Comparison of ENCODE assay signal across 22 cellular contexts in genomic region chr12:68007466-68007865, GRCh38. TPM values are rescaled to one million over a fixed set of nuclear protein-coding genes. Genes with fewer than 3 reads are reported as not detected.
A peak's percentile ranks its signal among the peaks of the same experiment; 100 is the strongest.
DNase-seq lines count a peak whose midpoint lies in the region; ATAC-seq and TF ChIP-seq lines count a peak whose summit lies in the region.
"Had no signal": no experiment of that assay in that cellular context is flagged by ENCODE, and none has a peak within 500 bp of the region (broad histone marks: within the 10 kb centered on the region; RNA-seq: fewer than 3 reads in every experiment).

No MANE protein-coding gene starts in this region.

- H3K27ac Mint-ChIP-seq in activated T-cell treated with anti-CD3 and anti-CD28 coated beads, Interleukin-2, amount 50 U/mL, for 72 hours, result peak overlapping the region; percentile 69
- H3K27ac Mint-ChIP-seq in stimulated activated effector memory CD8-positive, alpha-beta T cell treated with anti-CD3 and anti-CD28 coated beads, Interleukin-12 subunit alpha, Interleukin-12 subunit beta, amount 100 ng/mL, for 72 hours, result peak overlapping the region; percentile 5

- H3K4me1 Mint-ChIP-seq in activated T-cell treated with anti-CD3 and anti-CD28 coated beads, Interleukin-2, amount 50 U/mL, for 72 hours (ENCODE audit: low read depth), result peaks cover 12% of the 10 kb centered on the region
- peaks cover 38% of the 10 kb centered on the region for H3K4me1 Mint-ChIP-seq in stimulated activated effector memory CD8-positive, alpha-beta T cell treated with anti-CD3 and anti-CD28 coated beads, Interleukin-12 subunit alpha, Interleukin-12 subunit beta, amount 100 ng/mL, for 72 hours

- no peak for DNase-seq in activated T-cell treated with anti-CD3 and anti-CD28 coated beads, Interleukin-2, amount 50 U/mL, for 72 hours
- DNase-seq in activated T-cell treated with anti-CD3 and anti-CD28 coated beads, Interleukin-2, amount 50 U/mL, for 48 hours, result no peak
- DNase-seq in OCI-M1 (lab: John Stamatoyannopoulos, UW) (peak; percentile 47), fibroblast of the aortic adventitia (ENCODE audit: low read depth) (peak; percentile 30), dermis blood vessel endothelial cell (no peak), ureter (ENCODE audit: low spot score) (no peak), NCI-H1417 (lab: John Stamatoyannopoulos, UW) (no peak)
- no peak for DNase-seq in stimulated activated effector memory CD8-positive, alpha-beta T cell treated with anti-CD3 and anti-CD28 coated beads, Interleukin-12 subunit alpha, Interleukin-12 subunit beta, amount 100 ng/mL, for 72 hours (ENCODE audit: low spot score in 2 of 2)
- DNase-seq: adrenal gland; CD4-positive, alpha-beta memory T cell; esophagus squamous epithelium; islet precursor cell; Kasumi-1; naive thymus-derived CD8-positive, alpha-beta T cell; NCI-H1105 treated with DMSO at 0.1 percent for 48 hours; stimulated activated CD4-positive, alpha-beta T cell treated with anti-CD3 and anti-CD28 coated beads, Interleukin-2, amount 100 ng/mL, for 48 hours; uterus had no signal

- H3K36me3 Mint-ChIP-seq in activated T-cell treated with anti-CD3 and anti-CD28 coated beads, Interleukin-2, amount 50 U/mL, for 72 hours (ENCODE audit: insufficient read depth in 2 of 2), result no peaks in the 10 kb centered on the region
- no peaks in the 10 kb centered on the region for H3K36me3 Mint-ChIP-seq in stimulated activated effector memory CD8-positive, alpha-beta T cell treated with anti-CD3 and anti-CD28 coated beads, Interleukin-12 subunit alpha, Interleukin-12 subunit beta, amount 100 ng/mL, for 72 hours

- H3K27me3 Mint-ChIP-seq in activated T-cell treated with anti-CD3 and anti-CD28 coated beads, Interleukin-2, amount 50 U/mL, for 72 hours (ENCODE audit: low read depth), result no peaks in the 10 kb centered on the region
- H3K27me3 Mint-ChIP-seq: CD4-positive, alpha-beta memory T cell; naive thymus-derived CD8-positive, alpha-beta T cell had no signal

- no peak for ATAC-seq in activated T-cell treated with anti-CD3 and anti-CD28 coated beads, Interleukin-2, amount 50 U/mL, for 72 hours (replicated peaks in 1 of 2)
- no peak for ATAC-seq in stimulated activated effector memory CD8-positive, alpha-beta T cell treated with anti-CD3 and anti-CD28 coated beads, Interleukin-12 subunit alpha, Interleukin-12 subunit beta, amount 100 ng/mL, for 72 hours
- ATAC-seq: activated CD4-positive, CD25-positive, alpha-beta regulatory T cell treated with anti-CD3 and anti-CD28 coated beads, Interleukin-2, amount 50 U/mL, for 24 hours; naive thymus-derived CD8-positive, alpha-beta T cell had no signal

- no peak overlapping the region for H3K4me3 Mint-ChIP-seq in activated T-cell treated with anti-CD3 and anti-CD28 coated beads, Interleukin-2, amount 50 U/mL, for 72 hours
- no peak overlapping the region for H3K4me3 Mint-ChIP-seq in stimulated activated effector memory CD8-positive, alpha-beta T cell treated with anti-CD3 and anti-CD28 coated beads, Interleukin-12 subunit alpha, Interleukin-12 subunit beta, amount 100 ng/mL, for 72 hours
- H3K4me3 Mint-ChIP-seq: CD4-positive, alpha-beta memory T cell; naive thymus-derived CD8-positive, alpha-beta T cell had no signal

- H3K9me3 Mint-ChIP-seq in activated T-cell treated with anti-CD3 and anti-CD28 coated beads, Interleukin-2, amount 50 U/mL, for 72 hours, result no peaks in the 10 kb centered on the region
- no peaks in the 10 kb centered on the region for H3K9me3 Mint-ChIP-seq in stimulated activated effector memory CD8-positive, alpha-beta T cell treated with anti-CD3 and anti-CD28 coated beads, Interleukin-12 subunit alpha, Interleukin-12 subunit beta, amount 100 ng/mL, for 72 hours
- H3K9me3 Mint-ChIP-seq: CD4-positive, alpha-beta memory T cell; naive thymus-derived CD8-positive, alpha-beta T cell had no signal

- H3K4me3 ChIP-seq in fibroblast of the aortic adventitia (ENCODE audit: low read depth, low read length), result no peak overlapping the region
- H3K4me3 ChIP-seq: adrenal gland, cardiac muscle cell, esophagus squamous epithelium, hepatocyte, uterus had no signal

- no peak for TF ChIP-seq CTCF in fibroblast of the aortic adventitia (IDR thresholded peaks at IDR 0.05; ENCODE audit: insufficient read depth, low read length)

RNA-seq across cellular contexts. Expression of gene IFNG-AS1, which starts 18.2 kb away (rescaled TPM):
- total RNA-seq in activated T-cell treated with anti-CD3 and anti-CD28 coated beads, Interleukin-2, amount 50 U/mL, for 72 hours, result not detected
- total RNA-seq in fibroblast of the aortic adventitia (ENCODE audit: low replicate concordance) (0.09 TPM in 1 of 2 replicates, not detected in the other), dermis blood vessel endothelial cell (not detected in 2 replicates), ureter (0.49 TPM)
- total RNA-seq: cardiac muscle cell, hepatocyte, lung microvascular endothelial cell, NCI-H460, uterus had no signal

Comparison
In these comparisons a context has a peak if more than half of its experiments do, and no peak if none do; other contexts are left out.
1. DNase-seq: peak in OCI-M1 (single experiment) and fibroblast of the aortic adventitia (single experiment); none in activated T-cell treated with anti-CD3 and anti-CD28 coated beads, Interleukin-2, amount 50 U/mL, for 72 hours (0 of 2), activated T-cell treated with anti-CD3 and anti-CD28 coated beads, Interleukin-2, amount 50 U/mL, for 48 hours (0 of 2), stimulated activated effector memory CD8-positive, alpha-beta T cell treated with anti-CD3 and anti-CD28 coated beads, Interleukin-12 subunit alpha, Interleukin-12 subunit beta, amount 100 ng/mL, for 72 hours (0 of 2), dermis blood vessel endothelial cell (single experiment), ureter (single experiment) and NCI-H1417 (0 of 3).